Comparison of ENCODE assay signal across 8 cellular contexts in the genomic region with DNA sequence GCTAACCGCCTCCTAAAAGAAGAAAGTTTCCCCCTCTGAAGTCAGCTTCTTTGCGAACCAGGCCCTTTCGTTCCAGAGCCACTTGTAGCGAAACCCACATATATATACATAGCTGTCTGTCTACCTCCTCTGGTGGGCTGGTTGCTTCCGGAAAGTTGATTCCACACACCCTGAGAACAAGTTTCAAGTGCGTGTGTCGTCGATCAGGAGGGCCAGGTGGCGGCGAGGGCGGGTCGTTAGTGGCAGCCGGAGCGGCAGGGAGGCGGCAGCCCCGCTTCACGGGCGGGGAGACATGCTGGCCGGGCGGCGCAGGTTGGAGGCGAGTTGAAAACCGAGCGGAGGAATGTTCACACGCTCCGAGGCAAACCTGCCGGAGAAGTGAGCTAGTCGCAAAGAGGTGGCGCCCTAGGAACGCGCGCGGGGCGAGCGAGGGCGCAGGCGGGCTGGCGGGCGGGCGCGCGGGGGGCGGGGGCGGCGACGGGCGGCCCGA. TPM values are rescaled to one million over a fixed set of nuclear protein-coding genes. Genes with fewer than 3 reads are reported as not detected.
A peak's percentile ranks its signal among the peaks of the same experiment; 100 is the strongest.
DNase-seq lines count a peak whose midpoint lies in the region; ATAC-seq and TF ChIP-seq lines count a peak whose summit lies in the region.

No MANE protein-coding gene starts in this region.

- no peaks in the 10 kb centered on the region for H3K9me3 ChIP-seq in ovary
- no peaks in the 10 kb centered on the region for H3K9me3 ChIP-seq in vagina

- H3K4me3 ChIP-seq in ovary, result peak overlapping the region; percentile 40
- H3K4me3 ChIP-seq in vagina, result peak overlapping the region; percentile 58 to 64

- TF ChIP-seq CTCF in ovary (IDR thresholded peaks at IDR 0.05) (no peak), vagina (IDR thresholded peaks at IDR 0.05) (no peak)

- no peaks in the 10 kb centered on the region for H3K36me3 Mint-ChIP-seq in activated T-helper 2 cell treated with anti-CD3 and anti-CD28 coated beads, Interferon-gamma antibody, Interleukin-2, Interleukin-4, amounts not matched to agents 10 μg/mL and 5 μg/mL and 100 μg/mL, durations not matched to agents 14 hours and 24 hours and 36 hours (ENCODE audit: low read depth)

- no peak for TF ChIP-seq EP300 in ovary (IDR thresholded peaks at IDR 0.05)

- intact Hi-C loops in activated T-helper 2 cell treated with anti-CD3 and anti-CD28 coated beads, Interferon-gamma antibody, Interleukin-2, Interleukin-4, amounts not matched to agents 10 μg/mL and 5 μg/mL and 100 μg/mL, durations not matched to agents 14 hours and 24 hours and 36 hours (cut with micrococcal nuclease), result loop anchor here (5.0 to 10.0 kb wide), 3 partner anchors 202 to 1845 kb away; partner anchors contain the start of gene BHLHE41
- intact Hi-C loops in head of caudate nucleus (cut with DNase I) (loop anchor here (10.0 kb wide), 2 partner anchors 225 to 905 kb away; partner anchors contain the start of gene CCDC91), ovary (cut with DNase I) (loop anchor here in 1 of 4 donors (5.0 kb wide), 1 partner anchor 942 kb away; no protein-coding TSS in a partner anchor), vagina (cut with DNase I) (no loop called here)

- DNase-seq in A172 (ENCODE audit: low spot score), result peak; percentile 48
- DNase-seq in NCI-H82 treated with DMSO at 0.1 percent for 48 hours (lab: John Stamatoyannopoulos, UW; ENCODE audit: unreplicated experiment), result peak; percentile 4
- DNase-seq in activated T-helper 2 cell treated with anti-CD3 and anti-CD28 coated beads, Interferon-gamma antibody, Interleukin-2, Interleukin-4, amounts not matched to agents 10 μg/mL and 5 μg/mL and 100 μg/mL, durations not matched to agents 14 hours and 24 hours and 36 hours (ENCODE audit: low spot score), result no peak
- DNase-seq in head of caudate nucleus, result peak in 41 of 42 donors; percentile 22 to 86 (median 66)
- peak in 4 of 5 donors; percentile 18 to 47 (median 38) for DNase-seq in ovary
- no peak for DNase-seq in vagina (ENCODE audit: extremely low spot score in 2 of 2)

- H3K27ac ChIP-seq in ovary (peak overlapping the region in 1 of 2 donors; percentile 21), vagina (peak overlapping the region; percentile 91)

- H3K27me3 Mint-ChIP-seq in activated T-helper 2 cell treated with anti-CD3 and anti-CD28 coated beads, Interferon-gamma antibody, Interleukin-2, Interleukin-4, amounts not matched to agents 10 μg/mL and 5 μg/mL and 100 μg/mL, durations not matched to agents 14 hours and 24 hours and 36 hours (ENCODE audit: low read depth), result peaks cover 84% of the 10 kb centered on the region

- H3K4me1 Mint-ChIP-seq in activated T-helper 2 cell treated with anti-CD3 and anti-CD28 coated beads, Interferon-gamma antibody, Interleukin-2, Interleukin-4, amounts not matched to agents 10 μg/mL and 5 μg/mL and 100 μg/mL, durations not matched to agents 14 hours and 24 hours and 36 hours (ENCODE audit: low read depth), result peaks cover 9% of the 10 kb centered on the region

- ATAC-seq in GM18508 (IDR thresholded peaks at IDR 0.05; ENCODE audit: insufficient read depth, unreplicated experiment) (peak; percentile 81), HG02943 (IDR thresholded peaks at IDR 0.05; ENCODE audit: low read depth, unreplicated experiment) (peak; percentile 90)

- TF ChIP-seq POLR2A in ovary (IDR thresholded peaks at IDR 0.05) (no peak), vagina (IDR thresholded peaks at IDR 0.05) (peak in 1 of 2 donors; percentile 13)

- H3K27ac Mint-ChIP-seq in activated T-helper 2 cell treated with anti-CD3 and anti-CD28 coated beads, Interferon-gamma antibody, Interleukin-2, Interleukin-4, amounts not matched to agents 10 μg/mL and 5 μg/mL and 100 μg/mL, durations not matched to agents 14 hours and 24 hours and 36 hours, result no peak overlapping the region

- H3K4me1 ChIP-seq in ovary (ENCODE audit: insufficient read depth), result peaks cover 1% of the 10 kb centered on the region
- H3K4me1 ChIP-seq in vagina, result peaks cover 51% of the 10 kb centered on the region

- no peaks in the 10 kb centered on the region for H3K36me3 ChIP-seq in ovary
- no peaks in the 10 kb centered on the region for H3K36me3 ChIP-seq in vagina

- WGBS in ovary, 3 donors, result 0 to 1% (median 1%) methylated on average over 24 to 48 of the region's 48 CpGs

- no peaks in the 10 kb centered on the region for H3K9me3 Mint-ChIP-seq in activated T-helper 2 cell treated with anti-CD3 and anti-CD28 coated beads, Interferon-gamma antibody, Interleukin-2, Interleukin-4, amounts not matched to agents 10 μg/mL and 5 μg/mL and 100 μg/mL, durations not matched to agents 14 hours and 24 hours and 36 hours

- no peaks in the 10 kb centered on the region for H3K27me3 ChIP-seq in ovary
- no peaks in the 10 kb centered on the region for H3K27me3 ChIP-seq in vagina

- peak overlapping the region; percentile 73 for H3K4me3 Mint-ChIP-seq in activated T-helper 2 cell treated with anti-CD3 and anti-CD28 coated beads, Interferon-gamma antibody, Interleukin-2, Interleukin-4, amounts not matched to agents 10 μg/mL and 5 μg/mL and 100 μg/mL, durations not matched to agents 14 hours and 24 hours and 36 hours (ENCODE audit: low read depth)

RNA-seq across cellular contexts. Expression of gene PTHLH, which starts 2.6 kb away (rescaled TPM):
- total RNA-seq in A172 (2014; rRNA removed; shearing (Covaris generic)), result 0.41 and 3.1 TPM in 2 replicates
- total RNA-seq in activated T-helper 2 cell treated with anti-CD3 and anti-CD28 coated beads, Interferon-gamma antibody, Interleukin-2, Interleukin-4, amounts not matched to agents 10 μg/mL and 5 μg/mL and 100 μg/mL, durations not matched to agents 14 hours and 24 hours and 36 hours, result not detected in 2 replicates
- total RNA-seq in ovary, result 1 to 10 TPM in 3 of 7 donors, under 1 TPM in 4; 0.50 to 4.3 (median 0.72) TPM
- polyA plus RNA-seq in ovary, result 1 to 10 TPM in 1 of 2 donors, under 1 TPM in 1; 0.77 to 2.7 TPM
- 7.9 TPM for total RNA-seq in vagina

Comparison
In these comparisons a context has a peak if more than half of its experiments do, and no peak if none do; other contexts are left out.
1. DNase-seq: peak in A172 (single experiment), NCI-H82 treated with DMSO at 0.1 percent for 48 hours (single experiment), head of caudate nucleus (41 of 42) and ovary (4 of 5); none in activated T-helper 2 cell treated with anti-CD3 and anti-CD28 coated beads, Interferon-gamma antibody, Interleukin-2, Interleukin-4, amounts not matched to agents 10 μg/mL and 5 μg/mL and 100 μg/mL, durations not matched to agents 14 hours and 24 hours and 36 hours (single experiment) and vagina (0 of 2).